Comparison of ENCODE assay signal across 19 cellular contexts in genomic region chr6:6633898-6634734, GRCh38. TPM values are rescaled to one million over a fixed set of nuclear protein-coding genes. Genes with fewer than 3 reads are reported as not detected.
DNase-seq lines count a peak whose midpoint lies in the region; ATAC-seq, FAIRE-seq and TF ChIP-seq lines count a peak whose summit lies in the region.
"Had no signal": no experiment of that assay in that cellular context is flagged by ENCODE, and none has a peak within 500 bp of the region (broad histone marks: within the 10 kb centered on the region; RNA-seq: fewer than 3 reads in every experiment).

No MANE protein-coding gene starts in this region.

- no peak for FAIRE-seq in GM12878 (lab: Jason Lieb, UNC)
- FAIRE-seq: HTR-8/SVneo had no signal

- H4K20me1 ChIP-seq in GM12878 (ENCODE audit: control insufficient read depth, insufficient read depth): no peaks in the 10 kb centered on the region

- in situ Hi-C loops in GM12878 (cut with MboI): no loop called here

- H3K27ac ChIP-seq in GM12878 (ENCODE audit: control insufficient read depth, insufficient read depth): peak overlapping the region; percentile 53
- H3K27ac ChIP-seq: HL-60, Peyer's patch had no signal

- CTCF ChIA-PET in GM12878 (lab: Yijun Ruan, JAX): interaction anchor here (0.7 kb wide), 1 partner anchor 10 kb away, joined by 3 read pairs; no protein-coding TSS in a partner anchor

- H3K27me3 Mint-ChIP-seq in activated naive CD4-positive, alpha-beta T cell treated with anti-CD3 and anti-CD28 coated beads, Interleukin-2, amount 50 U/mL, for 24 hours: no peaks in the 10 kb centered on the region
- H3K27me3 Mint-ChIP-seq in stimulated activated memory B cell treated with anti-CD40 and anti-IgM and Interleukin-4, amounts not matched to agents 10 μg/mL and 1 μg/mL and 100 μg/mL, for 72 hours: no peaks in the 10 kb centered on the region
- H3K27me3 Mint-ChIP-seq: IgD-negative memory B cell had no signal

- no peaks in the 10 kb centered on the region; the same call in 2 of the 3 replicates for H3K9me3 ChIP-seq in GM12878 (replicated peaks; ENCODE audit: control insufficient read depth, insufficient read depth, low read length)
- H3K9me3 ChIP-seq: Peyer's patch had no signal

- RAD21 ChIA-PET in GM12878 (lab: Charles Lee; ENCODE audit: unreplicated experiment): interaction anchor here (1.0 to 1.2 kb wide), 2 partner anchors 23 to 26 kb away, joined by 3 read pairs; no protein-coding TSS in a partner anchor

- H2AFZ ChIP-seq in GM12878 (ENCODE audit: control insufficient read depth, low read depth, low read length): no peak overlapping the region

- H3K36me3 ChIP-seq in GM12878 (ENCODE audit: control insufficient read depth in 2 of 2, insufficient read depth in 2 of 2, low read length in 1 of 2): peaks cover 3 to 7% of the 10 kb centered on the region in 2 experiments; a peak in 3 of 4 replicates
- H3K36me3 ChIP-seq: Peyer's patch had no signal

- WGBS in GM12878 (ENCODE audit: insufficient coverage, insufficient replicate concordance, low lambda C conversion rate, missing lambda C conversion rate): 65% methylated on average over 6 of the region's 6 CpGs

- no peaks in the 10 kb centered on the region for H3K36me3 Mint-ChIP-seq in activated naive CD4-positive, alpha-beta T cell treated with anti-CD3 and anti-CD28 coated beads, Interleukin-2, amount 50 U/mL, for 24 hours
- H3K36me3 Mint-ChIP-seq in activated naive CD4-positive, alpha-beta T cell treated with anti-CD3 and anti-CD28 coated beads, Interleukin-2, amount 50 U/mL, for 72 hours: no peaks in the 10 kb centered on the region
- peaks cover 42% of the 10 kb centered on the region for H3K36me3 Mint-ChIP-seq in stimulated activated memory B cell treated with anti-CD40 and anti-IgM and Interleukin-4, amounts not matched to agents 10 μg/mL and 1 μg/mL and 100 μg/mL, for 72 hours

- SMC1A ChIA-PET in GM12878 (lab: Charles Lee; ENCODE audit: uncharacterized antibody, unreplicated experiment): interaction anchor here (2.1 to 3.9 kb wide), 2 partner anchors 23 to 45 kb away, joined by 10 to 19 read pairs; partner anchors contain the start of gene LY86

- no peak for TF ChIP-seq CTCF in NB4 (IDR thresholded peaks at IDR 0.05; ENCODE audit: low read depth, low read length)
- no peak for TF ChIP-seq CTCF in GM12878 (IDR thresholded peaks at IDR 0.05 in 2 of 3, conservative IDR thresholded peaks at IDR 0.05 in 1 of 3; ENCODE audit: control insufficient read depth in 2 of 3, extremely low read depth in 1 of 3, insufficient read depth in 1 of 3, low read depth in 3 of 3, low read length in 3 of 3)

- no peak for DNase-seq in activated naive CD4-positive, alpha-beta T cell treated with anti-CD3 and anti-CD28 coated beads, Interleukin-2, amount 50 U/mL, for 72 hours (ENCODE audit: low spot score in 2 of 2)
- DNase-seq in NB4 (ENCODE audit: low read depth) (peak; percentile 41), GM12878 (ENCODE audit: low read depth, low spot score) (no peak), NCI-H2171 (lab: John Stamatoyannopoulos, UW) (no peak)
- DNase-seq: ACHN, AML-193, HCEC 1CT, NCI-H1417, NCI-H1930, NCI-H510A treated with DMSO at 0.1 percent for 48 hours, Peyer's patch had no signal

- POLR2A ChIA-PET in GM12878 (lab: Charles Lee): interaction anchor here (0.5 to 1.5 kb wide), 4 partner anchors 26 to 483 kb away, joined by 3 read pairs; no protein-coding TSS in a partner anchor

- no peak overlapping the region for H3K9ac ChIP-seq in GM12878 (ENCODE audit: control insufficient read depth, insufficient read depth, low read length)

- no peak for TF ChIP-seq POLR2A in NB4 (IDR thresholded peaks at IDR 0.05; ENCODE audit: extremely low read depth, insufficient read length)
- TF ChIP-seq POLR2A in GM12878 (IDR thresholded peaks at IDR 0.05; ENCODE audit: low read depth, low read length): no peak

- TF ChIP-seq EP300 in GM12878 (IDR thresholded peaks at IDR 0.05; ENCODE audit: borderline replicate concordance in 1 of 2, control insufficient read depth in 1 of 2, low read depth in 2 of 2, low read length in 2 of 2): no peak

- no peak overlapping the region for H3K4me3 Mint-ChIP-seq in activated naive CD4-positive, alpha-beta T cell treated with anti-CD3 and anti-CD28 coated beads, Interleukin-2, amount 50 U/mL, for 24 hours
- H3K4me3 Mint-ChIP-seq in stimulated activated memory B cell treated with anti-CD40 and anti-IgM and Interleukin-4, amounts not matched to agents 10 μg/mL and 1 μg/mL and 100 μg/mL, for 72 hours: no peak overlapping the region
- H3K4me3 Mint-ChIP-seq: IgD-negative memory B cell had no signal

- no peak for ATAC-seq in activated naive CD4-positive, alpha-beta T cell treated with anti-CD3 and anti-CD28 coated beads, Interleukin-2, amount 50 U/mL, for 72 hours
- ATAC-seq in GM12878 (peak; percentile 28), SK-N-SH treated with all-trans-retinoic acid at 6 μM for 48 hours (no peak)
- ATAC-seq in stimulated activated memory B cell treated with anti-CD40 and anti-IgM and Interleukin-4, amounts not matched to agents 10 μg/mL and 1 μg/mL and 100 μg/mL, for 72 hours: no peak
- ATAC-seq: Right ventricle myocardium inferior had no signal

- BruUV-seq in GM12878 (replicated peaks; lab: Mats Ljungman, UMichigan): TSS peak; percentile 3

- no peak overlapping the region for H3K4me3 ChIP-seq in NB4 (ENCODE audit: low read depth, low read length)
- no peak overlapping the region for H3K4me3 ChIP-seq in GM12878
- H3K4me3 ChIP-seq: Peyer's patch had no signal

- no peak for TF ChIP-seq RAD21 in GM12878 (IDR thresholded peaks at IDR 0.05; ENCODE audit: insufficient read depth, low read depth, low read length)

- H3K79me2 ChIP-seq in GM12878 (ENCODE audit: control insufficient read depth, insufficient read depth, low read length): no peaks in the 10 kb centered on the region

- intact Hi-C loops in GM12878 (cut with micrococcal nuclease; ENCODE audit: unreplicated experiment): no loop called here

- peaks cover 27% of the 10 kb centered on the region for H3K4me1 Mint-ChIP-seq in activated naive CD4-positive, alpha-beta T cell treated with anti-CD3 and anti-CD28 coated beads, Interleukin-2, amount 50 U/mL, for 24 hours
- H3K4me1 Mint-ChIP-seq in stimulated activated memory B cell treated with anti-CD40 and anti-IgM and Interleukin-4, amounts not matched to agents 10 μg/mL and 1 μg/mL and 100 μg/mL, for 72 hours: peaks cover 30% of the 10 kb centered on the region

- H3K9me3 Mint-ChIP-seq in activated naive CD4-positive, alpha-beta T cell treated with anti-CD3 and anti-CD28 coated beads, Interleukin-2, amount 50 U/mL, for 24 hours: no peaks in the 10 kb centered on the region
- no peaks in the 10 kb centered on the region for H3K9me3 Mint-ChIP-seq in activated naive CD4-positive, alpha-beta T cell treated with anti-CD3 and anti-CD28 coated beads, Interleukin-2, amount 50 U/mL, for 72 hours
- no peaks in the 10 kb centered on the region for H3K9me3 Mint-ChIP-seq in stimulated activated memory B cell treated with anti-CD40 and anti-IgM and Interleukin-4, amounts not matched to agents 10 μg/mL and 1 μg/mL and 100 μg/mL, for 72 hours
- H3K9me3 Mint-ChIP-seq: IgD-negative memory B cell had no signal

- H3K4me1 ChIP-seq in GM12878 (ENCODE audit: control insufficient read depth, insufficient read depth, low read length): peaks cover 30% of the 10 kb centered on the region
- H3K4me1 ChIP-seq: Peyer's patch had no signal

- peak overlapping the region; percentile 24 for H3K27ac Mint-ChIP-seq in activated naive CD4-positive, alpha-beta T cell treated with anti-CD3 and anti-CD28 coated beads, Interleukin-2, amount 50 U/mL, for 24 hours
- H3K27ac Mint-ChIP-seq in activated naive CD4-positive, alpha-beta T cell treated with anti-CD3 and anti-CD28 coated beads, Interleukin-2, amount 50 U/mL, for 72 hours: no peak overlapping the region
- H3K27ac Mint-ChIP-seq in stimulated activated memory B cell treated with anti-CD40 and anti-IgM and Interleukin-4, amounts not matched to agents 10 μg/mL and 1 μg/mL and 100 μg/mL, for 72 hours: peak overlapping the region; percentile 16

- no peak overlapping the region; the same call in 1 of the 2 replicates for H3K4me2 ChIP-seq in GM12878 (ENCODE audit: control insufficient read depth, insufficient read depth)

- H3K27me3 ChIP-seq in GM12878 (replicated peaks in 1 of 2; ENCODE audit: control insufficient read depth in 2 of 2, insufficient read depth in 2 of 2, low read length in 1 of 2): no peaks in the 10 kb centered on the region
- H3K27me3 ChIP-seq: Peyer's patch had no signal

TF ChIP-seq in GM12878, 131 proteins besides CTCF, POLR2A, EP300 and RAD21:
- TF ChIP-seq RUNX3 (IDR thresholded peaks at IDR 0.05; ENCODE audit: low read length): peak; percentile 71
- TF ChIP-seq GATAD2B (conservative IDR thresholded peaks at IDR 0.05; ENCODE audit: low read depth): no peak
- TF ChIP-seq MTA2 (IDR thresholded peaks at IDR 0.05; ENCODE audit: low read depth): peak; percentile 47; the same call in 1 of the 2 replicates
- peak; percentile 52; the same call in 1 of the 2 replicates for TF ChIP-seq NR2F1 (conservative IDR thresholded peaks at IDR 0.05)

TF ChIP-seq in SK-N-SH treated with all-trans-retinoic acid at 6 μM for 48 hours, 23 proteins besides CTCF, POLR2A, EP300 and RAD21 (continues in another document):
- TF ChIP-seq RARB (CRISPR knock-in tag; IDR thresholded peaks at IDR 0.05) (no peak), ZFP3 (CRISPR knock-in tag; IDR thresholded peaks at IDR 0.05) (no peak), ISL1 (CRISPR knock-in tag; IDR thresholded peaks at IDR 0.05) (no peak), GLIS3 (CRISPR knock-in tag; IDR thresholded peaks at IDR 0.05) (no peak), ARNTL (CRISPR knock-in tag; IDR thresholded peaks at IDR 0.05; ENCODE audit: borderline replicate concordance, low read depth) (no peak), ZC3H10 (CRISPR knock-in tag; IDR thresholded peaks at IDR 0.05) (no peak)

RNA-seq across cellular contexts. Expression of gene LY86, which starts 45.6 kb away (rescaled TPM):
- total RNA-seq in activated naive CD4-positive, alpha-beta T cell treated with anti-CD3 and anti-CD28 coated beads, Interleukin-2, amount 50 U/mL, for 72 hours: 1 to 10 TPM in 1 of 2 donors, under 1 TPM in 1; 0.96 to 2.4 TPM
- 79.0 and 83.4 TPM in 2 replicates for total RNA-seq in GM12878 (2013; cell fraction: nucleolus; rRNA removed)
- total RNA-seq in GM12878 (2014; rRNA removed) (103 and 132 TPM in 2 replicates), GM12878 (2014; rRNA removed; fragmentation: Illumina TruSeq; extraction: Trizol) (111 and 122 TPM in 2 replicates), GM12878 (2021) (68.2 and 77.3 TPM in 2 replicates)
- polyA plus RNA-seq in GM12878 (2011; ENCODE audit: low read depth): 90.7 TPM
- polyA plus RNA-seq in GM12878 (2011; rRNA removed) (118 and 145 TPM in 2 replicates), GM12878 (2014; fragmentation: Illumina TruSeq; extraction: Trizol) (136 and 138 TPM in 2 replicates), GM12878 (2014; fragmentation: Nextera tagmentation; extraction: Ambion mirVana) (100 to 1,000 TPM; 306 to 457 TPM), GM12878 (2014; rRNA removed) (83.2 and 119 TPM in 2 replicates), GM12878 (2016; fragmentation: Nextera tagmentation; extraction: Ambion mirVana) (100 to 1,000 TPM; 180 to 186 TPM)
- polyA plus RNA-seq in GM12878 (2011; cell fraction: cytosol; rRNA removed): 92.0 and 93.2 TPM in 2 replicates
- polyA plus RNA-seq in GM12878 (2011; cell fraction: nucleus; rRNA removed): 28.5 and 54.0 TPM in 2 replicates
- polyA plus RNA-seq in GM12878 (2012): 80.3 and 84.9 TPM in 2 replicates
- polyA minus RNA-seq in GM12878 (2011; rRNA and poly(A)+ RNA removed): 50.8 and 71.5 TPM in 2 replicates
- 31.0 and 32.2 TPM in 2 replicates for polyA minus RNA-seq in GM12878 (2011; cell fraction: cytosol; rRNA and poly(A)+ RNA removed)
- 14.5 and 15.8 TPM in 2 replicates for polyA minus RNA-seq in GM12878 (2011; cell fraction: nucleus; rRNA and poly(A)+ RNA removed)
- total RNA-seq: LHCN-M2 had no signal

Comparison
In these comparisons a context has a peak if more than half of its experiments do, and no peak if none do; other contexts are left out.
1. H3K27ac Mint-ChIP-seq: peak in activated naive CD4-positive, alpha-beta T cell treated with anti-CD3 and anti-CD28 coated beads, Interleukin-2, amount 50 U/mL, for 24 hours (single experiment) and stimulated activated memory B cell treated with anti-CD40 and anti-IgM and Interleukin-4, amounts not matched to agents 10 μg/mL and 1 μg/mL and 100 μg/mL, for 72 hours (single experiment); none in activated naive CD4-positive, alpha-beta T cell treated with anti-CD3 and anti-CD28 coated beads, Interleukin-2, amount 50 U/mL, for 72 hours (0 of 2).
2. RNA of gene LY86, which starts 45.6 kb away (total RNA-seq): 68.2 to 132 TPM in GM12878; 0.96 to 2.4 TPM in activated naive CD4-positive, alpha-beta T cell treated with anti-CD3 and anti-CD28 coated beads, Interleukin-2, amount 50 U/mL, for 72 hours; every median in the first group is over 10 times any median in the second.